Comparison of ENCODE assay signal across 8 cellular contexts in the genomic region with DNA sequence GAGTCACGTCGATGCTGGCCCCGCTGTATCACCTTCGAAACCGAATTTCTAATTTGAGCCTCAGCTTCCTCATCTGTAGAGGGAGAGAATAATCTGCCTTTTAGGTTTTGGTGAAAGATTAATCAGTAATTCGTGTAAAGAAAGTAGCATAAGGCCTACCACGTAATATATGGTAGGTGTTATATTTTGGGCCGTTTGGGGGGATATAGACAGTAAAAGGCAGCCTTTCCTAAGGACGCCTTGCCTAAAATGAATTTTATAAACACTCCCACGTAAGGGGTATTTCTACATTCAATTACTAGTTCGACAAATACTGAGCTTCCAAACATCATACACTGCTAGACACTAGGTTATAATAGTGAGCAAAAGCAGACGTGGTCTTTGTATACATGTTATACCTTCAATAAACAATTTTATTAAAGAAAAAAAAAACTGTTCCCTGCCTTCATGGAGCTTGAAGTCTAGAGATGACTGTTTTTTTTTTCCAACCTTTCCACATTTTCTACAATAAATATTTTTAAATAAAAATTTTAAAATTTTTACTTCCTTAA. TPM values are rescaled to one million over a fixed set of nuclear protein-coding genes. Genes with fewer than 3 reads are reported as not detected.
DNase-seq lines count a peak whose midpoint lies in the region.

No MANE protein-coding gene starts in this region.

- DNase-seq in SIG-M5 treated with dmso at 0.1 percent for 504 hours (lab: John Stamatoyannopoulos, UW; ENCODE audit: unreplicated experiment) (peak; percentile 46), SIG-M5 (lab: John Stamatoyannopoulos, UW) (no peak), NCI-H82 treated with DMSO at 0.1 percent for 48 hours (lab: John Stamatoyannopoulos, UW; ENCODE audit: unreplicated experiment) (no peak), DMS79 (lab: John Stamatoyannopoulos, UW) (no peak)
- no peak for DNase-seq in activated T-helper 1 cell treated with anti-CD3 and anti-CD28 coated beads, Interleukin-12 subunit alpha, Interleukin-12 subunit beta, Interleukin-2, Interleukin-4 antibody, amounts not matched to agents 30 ng/mL and 10 ng/mL and 1 ng/mL, durations not matched to agents 14 hours and 24 hours and 36 hours (ENCODE audit: low spot score)
- no peak for DNase-seq in stimulated activated CD4-positive, alpha-beta T cell treated with anti-CD3 and anti-CD28 coated beads, Interleukin-4, amount 100 ng/mL, for 24 hours

- H3K4me3 Mint-ChIP-seq in activated T-helper 1 cell treated with anti-CD3 and anti-CD28 coated beads, Interleukin-12 subunit alpha, Interleukin-12 subunit beta, Interleukin-2, Interleukin-4 antibody, amounts not matched to agents 30 ng/mL and 10 ng/mL and 1 ng/mL, durations not matched to agents 14 hours and 24 hours and 36 hours: peak overlapping the region; percentile 97

- H3K27ac ChIP-seq in iPS-20b (ENCODE audit: low read length) (peak overlapping the region; percentile 63), subcutaneous abdominal adipose tissue (ENCODE audit: low read depth, low read length) (peak overlapping the region; percentile 98)

- H3K4me3 ChIP-seq in iPS-20b (ENCODE audit: low read length) (peak overlapping the region; percentile 87), subcutaneous abdominal adipose tissue (ENCODE audit: low read depth in 1 of 5, low read length in 5 of 5) (peak overlapping the region; percentile 85 to 99 (median 98))

- H3K4me1 Mint-ChIP-seq in activated T-helper 1 cell treated with anti-CD3 and anti-CD28 coated beads, Interleukin-12 subunit alpha, Interleukin-12 subunit beta, Interleukin-2, Interleukin-4 antibody, amounts not matched to agents 30 ng/mL and 10 ng/mL and 1 ng/mL, durations not matched to agents 14 hours and 24 hours and 36 hours (ENCODE audit: low read depth): peaks cover 36% of the 10 kb centered on the region

- H3K9ac ChIP-seq in iPS-20b (ENCODE audit: low read depth, low read length) (peak overlapping the region; percentile 94), subcutaneous abdominal adipose tissue (ENCODE audit: low read length in 5 of 5) (peak overlapping the region; percentile 84 to 100 (median 99))

- H3K9me3 Mint-ChIP-seq in activated T-helper 1 cell treated with anti-CD3 and anti-CD28 coated beads, Interleukin-12 subunit alpha, Interleukin-12 subunit beta, Interleukin-2, Interleukin-4 antibody, amounts not matched to agents 30 ng/mL and 10 ng/mL and 1 ng/mL, durations not matched to agents 14 hours and 24 hours and 36 hours: no peaks in the 10 kb centered on the region

- no peaks in the 10 kb centered on the region for H3K27me3 ChIP-seq in iPS-20b (ENCODE audit: insufficient read depth, low read length)
- H3K27me3 ChIP-seq in subcutaneous abdominal adipose tissue (ENCODE audit: control insufficient read depth in 5 of 5, insufficient read depth in 4 of 5, low read length in 5 of 5): no peaks in the 10 kb centered on the region

- H3K36me3 Mint-ChIP-seq in activated T-helper 1 cell treated with anti-CD3 and anti-CD28 coated beads, Interleukin-12 subunit alpha, Interleukin-12 subunit beta, Interleukin-2, Interleukin-4 antibody, amounts not matched to agents 30 ng/mL and 10 ng/mL and 1 ng/mL, durations not matched to agents 14 hours and 24 hours and 36 hours (ENCODE audit: low read depth): peaks cover 36% of the 10 kb centered on the region

- H3K36me3 ChIP-seq in iPS-20b (ENCODE audit: insufficient read depth, low read depth, low read length) (peaks cover 20% of the 10 kb centered on the region), subcutaneous abdominal adipose tissue (ENCODE audit: control insufficient read depth in 5 of 5, insufficient read depth in 5 of 5, low read length in 5 of 5) (peaks cover 0 to 14% (median 13%) of the 10 kb centered on the region in 5 donors)

- no peaks in the 10 kb centered on the region for H3K9me3 ChIP-seq in iPS-20b (ENCODE audit: insufficient read depth, low read depth, low read length)
- H3K9me3 ChIP-seq in subcutaneous abdominal adipose tissue (ENCODE audit: control insufficient read depth in 5 of 5, low read length in 5 of 5): no peaks in the 10 kb centered on the region

- H3K27me3 Mint-ChIP-seq in activated T-helper 1 cell treated with anti-CD3 and anti-CD28 coated beads, Interleukin-12 subunit alpha, Interleukin-12 subunit beta, Interleukin-2, Interleukin-4 antibody, amounts not matched to agents 30 ng/mL and 10 ng/mL and 1 ng/mL, durations not matched to agents 14 hours and 24 hours and 36 hours (ENCODE audit: insufficient read depth): no peaks in the 10 kb centered on the region

- H3K4me1 ChIP-seq in iPS-20b (ENCODE audit: insufficient read depth, low read length): no peaks in the 10 kb centered on the region
- H3K4me1 ChIP-seq in subcutaneous abdominal adipose tissue (ENCODE audit: control insufficient read depth in 5 of 5, insufficient read depth in 5 of 5, low read length in 5 of 5): peaks cover 1 to 42% (median 21%) of the 10 kb centered on the region in 5 donors

- intact Hi-C loops in activated T-helper 1 cell treated with anti-CD3 and anti-CD28 coated beads, Interleukin-12 subunit alpha, Interleukin-12 subunit beta, Interleukin-2, Interleukin-4 antibody, amounts not matched to agents 30 ng/mL and 10 ng/mL and 1 ng/mL, durations not matched to agents 14 hours and 24 hours and 36 hours (cut with micrococcal nuclease): loop anchor here (5.0 kb wide), 3 partner anchors 251 to 929 kb away; a partner anchor contains a TSS

- H3K27ac Mint-ChIP-seq in activated T-helper 1 cell treated with anti-CD3 and anti-CD28 coated beads, Interleukin-12 subunit alpha, Interleukin-12 subunit beta, Interleukin-2, Interleukin-4 antibody, amounts not matched to agents 30 ng/mL and 10 ng/mL and 1 ng/mL, durations not matched to agents 14 hours and 24 hours and 36 hours: peak overlapping the region; percentile 98

RNA-seq across cellular contexts. Expression of a gene that starts 0.7 kb away (rescaled TPM):
- 42.4 and 46.3 TPM in 2 replicates for total RNA-seq in activated T-helper 1 cell treated with anti-CD3 and anti-CD28 coated beads, Interleukin-12 subunit alpha, Interleukin-12 subunit beta, Interleukin-2, Interleukin-4 antibody, amounts not matched to agents 30 ng/mL and 10 ng/mL and 1 ng/mL, durations not matched to agents 14 hours and 24 hours and 36 hours

RNA-seq across cellular contexts. Expression of a gene that starts 11.1 kb away (rescaled TPM):
- not detected in 2 replicates for total RNA-seq in activated T-helper 1 cell treated with anti-CD3 and anti-CD28 coated beads, Interleukin-12 subunit alpha, Interleukin-12 subunit beta, Interleukin-2, Interleukin-4 antibody, amounts not matched to agents 30 ng/mL and 10 ng/mL and 1 ng/mL, durations not matched to agents 14 hours and 24 hours and 36 hours

RNA-seq across cellular contexts. Expression of a gene that starts 11.5 kb away (rescaled TPM):
- total RNA-seq in activated T-helper 1 cell treated with anti-CD3 and anti-CD28 coated beads, Interleukin-12 subunit alpha, Interleukin-12 subunit beta, Interleukin-2, Interleukin-4 antibody, amounts not matched to agents 30 ng/mL and 10 ng/mL and 1 ng/mL, durations not matched to agents 14 hours and 24 hours and 36 hours: 3.2 and 3.5 TPM in 2 replicates

RNA-seq across cellular contexts. Expression of a gene that starts 25.8 kb away (rescaled TPM):
- total RNA-seq in activated T-helper 1 cell treated with anti-CD3 and anti-CD28 coated beads, Interleukin-12 subunit alpha, Interleukin-12 subunit beta, Interleukin-2, Interleukin-4 antibody, amounts not matched to agents 30 ng/mL and 10 ng/mL and 1 ng/mL, durations not matched to agents 14 hours and 24 hours and 36 hours: 0.64 and 0.83 TPM in 2 replicates

RNA-seq across cellular contexts. Expression of a gene that starts 42.5 kb away (rescaled TPM):
- total RNA-seq in activated T-helper 1 cell treated with anti-CD3 and anti-CD28 coated beads, Interleukin-12 subunit alpha, Interleukin-12 subunit beta, Interleukin-2, Interleukin-4 antibody, amounts not matched to agents 30 ng/mL and 10 ng/mL and 1 ng/mL, durations not matched to agents 14 hours and 24 hours and 36 hours: 18.7 and 20.6 TPM in 2 replicates
